ENCODE assay signal across 9 cellular contexts in genomic region chr5:102583663-102584062, GRCh38.
A peak's percentile ranks its signal among the peaks of the same experiment; 100 is the strongest.
DNase-seq lines count a peak whose midpoint lies in the region; ATAC-seq and TF ChIP-seq lines count a peak whose summit lies in the region.
"Had no signal": no experiment of that assay in that cellular context is flagged by ENCODE, and none has a peak within 500 bp of the region (broad histone marks: within the 10 kb centered on the region; RNA-seq: fewer than 3 reads in every experiment).

No MANE protein-coding gene starts in this region.

- no peak overlapping the region for H3K27ac Mint-ChIP-seq in immature natural killer cell
- H3K27ac Mint-ChIP-seq: IgD-negative memory B cell had no signal

- H3K9me2 ChIP-seq in Loucy (replicated peaks; ENCODE audit: low read depth, low read length) (no peaks in the 10 kb centered on the region), SU-DHL-6 (replicated peaks; ENCODE audit: insufficient read depth, low read length) (no peaks in the 10 kb centered on the region)

- H3K4me3 Mint-ChIP-seq in immature natural killer cell = no peak overlapping the region
- H3K4me3 Mint-ChIP-seq: IgD-negative memory B cell had no signal

- H3K79me2 ChIP-seq in Loucy (ENCODE audit: insufficient read depth, low read length) (no peaks in the 10 kb centered on the region), SU-DHL-6 (ENCODE audit: insufficient read depth, low read length) (no peaks in the 10 kb centered on the region)

- DNase-seq in DMS53 treated with DMSO at 0.1 percent for 48 hours (lab: John Stamatoyannopoulos, UW; ENCODE audit: unreplicated experiment) (peak; percentile 43), immature natural killer cell (peak; percentile 2 to 11 (median 6)), iPS-NIHi7 (ENCODE audit: extremely low spot score) (no peak), hepatic stellate cell (ENCODE audit: low spot score) (no peak), globus pallidus (ENCODE audit: low spot score) (no peak)

- TF ChIP-seq CTCF in Loucy (conservative IDR thresholded peaks at IDR 0.05; ENCODE audit: low read length) (peak; percentile 62), SU-DHL-6 (IDR thresholded peaks at IDR 0.05; ENCODE audit: insufficient read depth, low read length, poor library complexity, severe bottlenecking) (peak; percentile 28)

- no peaks in the 10 kb centered on the region for H3K36me3 Mint-ChIP-seq in immature natural killer cell
- H3K36me3 Mint-ChIP-seq: IgD-negative memory B cell had no signal

- H3K27me3 Mint-ChIP-seq in immature natural killer cell (ENCODE audit: low read depth in 3 of 3) = peaks cover 0 to 3% (median 3%) of the 10 kb centered on the region in 3 donors
- H3K27me3 Mint-ChIP-seq: IgD-negative memory B cell had no signal

- no peaks in the 10 kb centered on the region for H3F3A ChIP-seq in Loucy (ENCODE audit: low read depth)
- no peaks in the 10 kb centered on the region for H3F3A ChIP-seq in SU-DHL-6 (ENCODE audit: insufficient read depth)

- H3K4me1 ChIP-seq in Loucy (ENCODE audit: insufficient read depth, low read length, poor library complexity, severe bottlenecking) = no peaks in the 10 kb centered on the region

- H3K27me3 ChIP-seq in Loucy (ENCODE audit: insufficient read depth, low read length, poor library complexity, severe bottlenecking) (no peaks in the 10 kb centered on the region), SU-DHL-6 (ENCODE audit: low read length) (no peaks in the 10 kb centered on the region; the same call in 1 of the 2 replicates)

- H3K9ac ChIP-seq in Loucy (ENCODE audit: low read depth, low read length, poor library complexity, severe bottlenecking) (no peak overlapping the region), SU-DHL-6 (ENCODE audit: low read length) (no peak overlapping the region)

- H3K27ac ChIP-seq in SU-DHL-6 (ENCODE audit: low read depth, low read length) = no peak overlapping the region

- H4K20me1 ChIP-seq in Loucy (ENCODE audit: insufficient read depth, low read length, poor library complexity, severe bottlenecking) (no peaks in the 10 kb centered on the region), SU-DHL-6 (ENCODE audit: low read depth, low read length) (no peaks in the 10 kb centered on the region)

- no peak for ATAC-seq in HG03520 (IDR thresholded peaks at IDR 0.05; ENCODE audit: unreplicated experiment)

- H3K9me3 Mint-ChIP-seq in immature natural killer cell = no peaks in the 10 kb centered on the region
- H3K9me3 Mint-ChIP-seq: IgD-negative memory B cell had no signal

- no peaks in the 10 kb centered on the region for H3K4me1 Mint-ChIP-seq in immature natural killer cell

- H2AFZ ChIP-seq in Loucy (ENCODE audit: low read length) (no peak overlapping the region), SU-DHL-6 (ENCODE audit: low read depth, low read length, severe bottlenecking) (no peak overlapping the region)

- H3K4me2 ChIP-seq in Loucy (ENCODE audit: low read depth, low read length, poor library complexity, severe bottlenecking) (peak overlapping the region; percentile 42), SU-DHL-6 (ENCODE audit: low read depth, low read length, poor library complexity, severe bottlenecking) (no peak overlapping the region)

- H3K9me3 ChIP-seq in Loucy (ENCODE audit: insufficient read depth, low read depth, low read length) (no peaks in the 10 kb centered on the region), SU-DHL-6 (ENCODE audit: insufficient read depth, low read length) (no peaks in the 10 kb centered on the region)

- H3K4me3 ChIP-seq in Loucy (ENCODE audit: low read length, poor library complexity, severe bottlenecking) = no peak overlapping the region
- H3K4me3 ChIP-seq in SU-DHL-6 (ENCODE audit: insufficient read depth, low read length, poor library complexity, severe bottlenecking) = no peak overlapping the region

- no peaks in the 10 kb centered on the region for H3K36me3 ChIP-seq in Loucy (ENCODE audit: insufficient read depth, low read length)
- no peaks in the 10 kb centered on the region for H3K36me3 ChIP-seq in SU-DHL-6 (ENCODE audit: low read length)

Comparison
In these comparisons a context has a peak if more than half of its experiments do, and no peak if none do; other contexts are left out.
1. DNase-seq: peak in DMS53 treated with DMSO at 0.1 percent for 48 hours (single experiment) and immature natural killer cell (3 of 3); none in iPS-NIHi7 (single experiment), hepatic stellate cell (single experiment) and globus pallidus (single experiment).